16 cellular contexts compared by ENCODE assay signal in the genomic region with DNA sequence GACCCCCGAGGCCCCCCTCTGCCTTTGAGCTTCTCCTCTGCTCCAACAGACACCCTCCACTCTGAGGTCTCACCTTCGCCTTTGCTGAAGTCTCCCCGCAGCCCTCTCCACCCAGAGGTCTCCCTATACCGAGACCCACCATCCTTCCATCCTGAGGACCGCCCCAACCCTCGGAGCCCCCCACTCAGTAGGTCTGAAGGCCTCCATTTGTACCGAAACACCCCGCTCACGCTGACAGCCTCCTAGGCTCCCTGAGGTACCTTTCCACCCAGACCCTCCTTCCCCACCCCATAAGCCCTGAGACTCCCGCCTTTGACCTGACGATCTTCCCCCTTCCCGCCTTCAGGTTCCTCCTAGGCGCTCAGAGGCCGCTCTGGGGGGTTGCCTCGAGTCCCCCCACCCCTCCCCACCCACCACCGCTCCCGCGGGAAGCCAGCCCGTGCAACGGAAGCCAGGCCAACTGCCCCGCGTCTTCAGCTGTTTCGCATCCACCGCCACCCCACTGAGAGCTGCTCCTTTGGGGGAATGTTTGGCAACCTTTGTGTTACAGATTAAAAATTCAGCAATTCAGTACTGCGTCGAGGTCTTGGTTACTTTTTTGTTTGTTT. TPM values are rescaled to one million over a fixed set of nuclear protein-coding genes. Genes with fewer than 3 reads are reported as not detected.
A peak's percentile ranks its signal among the peaks of the same experiment; 100 is the strongest.
DNase-seq lines count a peak whose midpoint lies in the region; ATAC-seq and TF ChIP-seq lines count a peak whose summit lies in the region.
"Had no signal": no experiment of that assay in that cellular context is flagged by ENCODE, and none has a peak within 500 bp of the region (broad histone marks: within the 10 kb centered on the region; RNA-seq: fewer than 3 reads in every experiment).

No MANE protein-coding gene starts in this region.

- H3K27me3 Mint-ChIP-seq in glutamatergic neuron (ENCODE audit: unreplicated experiment) (peaks cover 14% of the 10 kb centered on the region), neural crest cell (ENCODE audit: low read depth) (peaks cover 66% of the 10 kb centered on the region)
- H3K27me3 Mint-ChIP-seq in CD4-positive, alpha-beta memory T cell: peaks cover 29 to 42% of the 10 kb centered on the region in 2 donors

- DNase-seq in Right ventricle myocardium inferior (ENCODE audit: missing footprints) (no peak), cardiac septum (ENCODE audit: low spot score) (no peak), glutamatergic neuron (no peak), neural crest cell (ENCODE audit: low read depth, low spot score) (no peak), vagina (ENCODE audit: extremely low spot score in 2 of 2) (no peak), NOMO-1 treated with DMSO at 0.1 percent for 48 hours (lab: John Stamatoyannopoulos, UW; ENCODE audit: unreplicated experiment) (no peak)
- no peak for DNase-seq in CD4-positive, alpha-beta memory T cell
- no peak for DNase-seq in activated CD4-positive, alpha-beta T cell treated with anti-CD3 and anti-CD28 coated beads for 4 hours
- DNase-seq: ACHN, activated T-cell treated with anti-CD3 and anti-CD28 coated beads for 4 hours, cortex of kidney, NCI-H2029, uterus had no signal

- H3K27ac Mint-ChIP-seq in glutamatergic neuron (ENCODE audit: unreplicated experiment): no peak overlapping the region
- no peak overlapping the region for H3K27ac Mint-ChIP-seq in neural crest cell (ENCODE audit: unreplicated experiment)
- H3K27ac Mint-ChIP-seq in CD4-positive, alpha-beta memory T cell: no peak overlapping the region
- H3K27ac Mint-ChIP-seq: IgD-negative memory B cell had no signal

- no peak for TF ChIP-seq POLR2A in vagina (IDR thresholded peaks at IDR 0.05)

- POLR2A ChIA-PET in CD4-positive, alpha-beta memory T cell (lab: Charles Lee; ENCODE audit: partially characterized antibody): no interaction called here

- CTCF ChIA-PET in CD4-positive, alpha-beta memory T cell (lab: Charles Lee; ENCODE audit: partially characterized antibody): no interaction called here

- H3K27ac ChIP-seq in vagina: peak overlapping the region; percentile 62
- H3K27ac ChIP-seq in CD4-positive, alpha-beta memory T cell (ENCODE audit: low read depth, low read length): no peak overlapping the region

- H3K4me3 ChIP-seq in vagina: peak overlapping the region; percentile 27 to 33
- H3K4me3 ChIP-seq in CD4-positive, alpha-beta memory T cell (ENCODE audit: low read length in 2 of 2): no peak overlapping the region

- peaks cover 3% of the 10 kb centered on the region for H3K9me3 Mint-ChIP-seq in glutamatergic neuron (ENCODE audit: unreplicated experiment)
- H3K9me3 Mint-ChIP-seq in neural crest cell: no peaks in the 10 kb centered on the region
- peaks cover 0 to 2% (median 0%) of the 10 kb centered on the region in 8 donors for H3K9me3 Mint-ChIP-seq in CD4-positive, alpha-beta memory T cell

- H3K9me3 ChIP-seq in vagina: no peaks in the 10 kb centered on the region
- no peaks in the 10 kb centered on the region for H3K9me3 ChIP-seq in CD4-positive, alpha-beta memory T cell (ENCODE audit: control insufficient read depth in 1 of 2, low read length in 2 of 2)
- H3K9me3 ChIP-seq: uterus had no signal

- peak; percentile 45 for ATAC-seq in Right ventricle myocardium inferior

- TF ChIP-seq CTCF in glutamatergic neuron (IDR thresholded peaks at IDR 0.05; ENCODE audit: partially characterized antibody, unreplicated experiment) (no peak), neural crest cell (conservative IDR thresholded peaks at IDR 0.05) (no peak), vagina (IDR thresholded peaks at IDR 0.05) (no peak)

- intact Hi-C loops in Right ventricle myocardium inferior (cut with DNase I): no loop called here
- intact Hi-C loops in cardiac septum (cut with DNase I): no loop called here
- intact Hi-C loops in vagina (cut with DNase I): no loop called here
- intact Hi-C loops in CD4-positive, alpha-beta memory T cell (cut with micrococcal nuclease): no loop called here

- H3K27me3 ChIP-seq in vagina: no peaks in the 10 kb centered on the region
- peaks cover 9% of the 10 kb centered on the region for H3K27me3 ChIP-seq in CD4-positive, alpha-beta memory T cell (ENCODE audit: insufficient read depth, low read length)
- H3K27me3 ChIP-seq: uterus had no signal

- H3K36me3 Mint-ChIP-seq in glutamatergic neuron (ENCODE audit: unreplicated experiment) (peaks cover 6% of the 10 kb centered on the region), neural crest cell (ENCODE audit: low read depth) (no peaks in the 10 kb centered on the region)
- no peaks in the 10 kb centered on the region for H3K36me3 Mint-ChIP-seq in CD4-positive, alpha-beta memory T cell
- H3K36me3 Mint-ChIP-seq: IgD-negative memory B cell had no signal

- H3K4me3 Mint-ChIP-seq in glutamatergic neuron (ENCODE audit: unreplicated experiment) (peak overlapping the region; percentile 75), neural crest cell (peak overlapping the region; percentile 74)
- H3K4me3 Mint-ChIP-seq in CD4-positive, alpha-beta memory T cell: no peak overlapping the region

- peaks cover 41% of the 10 kb centered on the region for H3K4me1 ChIP-seq in vagina
- H3K4me1 ChIP-seq in CD4-positive, alpha-beta memory T cell (ENCODE audit: insufficient read depth, low read length): no peaks in the 10 kb centered on the region
- H3K4me1 ChIP-seq: uterus had no signal

- H3K4me1 Mint-ChIP-seq in glutamatergic neuron (ENCODE audit: low read depth, unreplicated experiment): peaks cover 8% of the 10 kb centered on the region
- H3K4me1 Mint-ChIP-seq in neural crest cell: peaks cover 12% of the 10 kb centered on the region
- H3K4me1 Mint-ChIP-seq in CD4-positive, alpha-beta memory T cell: no peaks in the 10 kb centered on the region

- H3K36me3 ChIP-seq in vagina: no peaks in the 10 kb centered on the region
- no peaks in the 10 kb centered on the region for H3K36me3 ChIP-seq in CD4-positive, alpha-beta memory T cell (ENCODE audit: insufficient read depth, low read length)
- H3K36me3 ChIP-seq: uterus had no signal

RNA-seq across cellular contexts. Expression of a gene that starts 5.0 kb away (rescaled TPM):
- 63.4 TPM for total RNA-seq in Right ventricle myocardium inferior
- total RNA-seq in cardiac septum: 115 TPM
- total RNA-seq in glutamatergic neuron (ENCODE audit: unreplicated experiment): not detected
- total RNA-seq in neural crest cell: 0.16 and 0.32 TPM in 2 replicates
- 280 TPM for total RNA-seq in vagina
- not detected for total RNA-seq in CD4-positive, alpha-beta memory T cell
- polyA plus RNA-seq in CD4-positive, alpha-beta memory T cell: not detected
- total RNA-seq: G401, OCI-LY7 had no signal
- polyA plus RNA-seq: IgD-negative memory B cell had no signal

Comparison
In these comparisons a context has a peak if more than half of its experiments do, and no peak if none do; other contexts are left out.
1. H3K4me3 Mint-ChIP-seq: peak in glutamatergic neuron (single experiment) and neural crest cell (single experiment); none in CD4-positive, alpha-beta memory T cell (0 of 8).
2. H3K4me3 ChIP-seq: peak in vagina (2 of 2); none in CD4-positive, alpha-beta memory T cell (0 of 2).
3. RNA of a gene that starts 5.0 kb away (total RNA-seq): 280 TPM in vagina (single experiment), 115 TPM in cardiac septum (single experiment) and 63.4 TPM in Right ventricle myocardium inferior (single experiment); 0.16 to 0.32 TPM in neural crest cell, not detected in glutamatergic neuron (single experiment) and not detected in CD4-positive, alpha-beta memory T cell; every median in the first group is over 10 times any median in the second.